1 cellular context compared by ENCODE assay signal in genomic region chr7:130925136-130925794, GRCh38.
A peak's percentile ranks its signal among the peaks of the same experiment; 100 is the strongest.
TF ChIP-seq lines count a peak whose summit lies in the region.

No MANE protein-coding gene starts in this region.

TF ChIP-seq in K562, 482 proteins besides CTCF, POLR2A, EP300 and RAD21 (continued from another document and continues in another):
- TF ChIP-seq ZNF609 (CRISPR knock-in tag; IDR thresholded peaks at IDR 0.05; ENCODE audit: borderline replicate concordance) (no peak), MCM5 (IDR thresholded peaks at IDR 0.05; ENCODE audit: low read depth) (no peak), STAT5A (IDR thresholded peaks at IDR 0.05; ENCODE audit: borderline replicate concordance, low read length) (no peak), HIVEP1 (CRISPR knock-in tag; IDR thresholded peaks at IDR 0.05) (no peak), THRAP3 (IDR thresholded peaks at IDR 0.05; ENCODE audit: borderline replicate concordance) (no peak; the same call in 1 of the 2 replicates), ZFP1 (CRISPR knock-in tag; IDR thresholded peaks at IDR 0.05) (no peak), GTF2E2 (tag; IDR thresholded peaks at IDR 0.05) (no peak), ZNF764 (CRISPR knock-in tag; IDR thresholded peaks at IDR 0.05; ENCODE audit: low read depth) (no peak), POLR3G (IDR thresholded peaks at IDR 0.05; ENCODE audit: extremely low read depth, insufficient read length, insufficient replicate concordance) (no peak), RBM34 (IDR thresholded peaks at IDR 0.05; ENCODE audit: borderline replicate concordance, insufficient read depth, low read length) (no peak), SPI1 (IDR thresholded peaks at IDR 0.05; ENCODE audit: borderline replicate concordance, low read depth, low read length) (no peak), CHCHD3 (CRISPR knock-in tag; IDR thresholded peaks at IDR 0.05) (no peak), ESRRB (CRISPR knock-in tag; IDR thresholded peaks at IDR 0.05; ENCODE audit: borderline replicate concordance) (no peak), PCBP2 (IDR thresholded peaks at IDR 0.05; ENCODE audit: low read depth, low read length, poor library complexity, severe bottlenecking) (no peak), ZNF431 (CRISPR knock-in tag; IDR thresholded peaks at IDR 0.05) (no peak), TCF3 (CRISPR knock-in tag; IDR thresholded peaks at IDR 0.05) (no peak), ZBTB9 (CRISPR knock-in tag; IDR thresholded peaks at IDR 0.05) (no peak), NCOR1 (IDR thresholded peaks at IDR 0.05) (no peak), ZNF239 (CRISPR knock-in tag; IDR thresholded peaks at IDR 0.05) (no peak), MECOM (CRISPR knock-in tag; IDR thresholded peaks at IDR 0.05) (no peak), REST (CRISPR knock-in tag; IDR thresholded peaks at IDR 0.05; ENCODE audit: low read depth) (no peak), ZFP30 (CRISPR knock-in tag; IDR thresholded peaks at IDR 0.05; ENCODE audit: borderline replicate concordance) (no peak), BRCA1 (IDR thresholded peaks at IDR 0.05) (no peak), BRCA1 (CRISPR knock-in tag; IDR thresholded peaks at IDR 0.05) (no peak), ZKSCAN3 (CRISPR knock-in tag; IDR thresholded peaks at IDR 0.05) (no peak), ZNF146 (CRISPR knock-in tag; IDR thresholded peaks at IDR 0.05; ENCODE audit: unreplicated experiment) (no peak), ZSCAN29 (IDR thresholded peaks at IDR 0.05) (no peak), ZEB2 (IDR thresholded peaks at IDR 0.05) (peak; percentile 55; the same call in 1 of the 2 replicates), FOXA1 (IDR thresholded peaks at IDR 0.05; ENCODE audit: borderline replicate concordance) (no peak), E2F3 (CRISPR knock-in tag; IDR thresholded peaks at IDR 0.05) (no peak), MNT (conservative IDR thresholded peaks at IDR 0.05) (no peak), ZNF589 (CRISPR knock-in tag; IDR thresholded peaks at IDR 0.05; ENCODE audit: low read depth) (no peak), PHB (CRISPR knock-in tag; IDR thresholded peaks at IDR 0.05) (no peak), POLR3A (IDR thresholded peaks at IDR 0.05; ENCODE audit: borderline replicate concordance, extremely low read depth, insufficient read depth, insufficient read length) (no peak), KLF1 (tag; IDR thresholded peaks at IDR 0.05) (no peak), ZBTB5 (IDR thresholded peaks at IDR 0.05) (peak; percentile 53; the same call in 1 of the 2 replicates), TAL1 (IDR thresholded peaks at IDR 0.05) (peak; percentile 25; the same call in 1 of the 2 replicates), EZH2 (IDR thresholded peaks at IDR 0.05; ENCODE audit: borderline replicate concordance, low read depth, low read length) (no peak), GABPB2 (CRISPR knock-in tag; conservative IDR thresholded peaks at IDR 0.05) (no peak)
- TF ChIP-seq, protein P1, sequence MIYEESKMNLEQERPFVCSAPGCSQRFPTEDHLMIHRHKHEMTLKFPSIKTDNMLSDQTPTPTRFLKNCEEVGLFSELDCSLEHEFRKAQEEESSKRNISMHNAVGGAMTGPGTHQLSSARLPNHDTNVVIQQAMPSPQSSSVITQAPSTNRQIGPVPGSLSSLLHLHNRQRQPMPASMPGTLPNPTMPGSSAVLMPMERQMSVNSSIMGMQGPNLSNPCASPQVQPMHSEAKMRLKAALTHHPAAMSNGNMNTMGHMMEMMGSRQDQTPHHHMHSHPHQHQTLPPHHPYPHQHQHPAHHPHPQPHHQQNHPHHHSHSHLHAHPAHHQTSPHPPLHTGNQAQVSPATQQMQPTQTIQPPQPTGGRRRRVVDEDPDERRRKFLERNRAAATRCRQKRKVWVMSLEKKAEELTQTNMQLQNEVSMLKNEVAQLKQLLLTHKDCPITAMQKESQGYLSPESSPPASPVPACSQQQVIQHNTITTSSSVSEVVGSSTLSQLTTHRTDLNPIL (CRISPR knock-in tag; IDR thresholded peaks at IDR 0.05), result no peak
- TF ChIP-seq, protein P2, sequence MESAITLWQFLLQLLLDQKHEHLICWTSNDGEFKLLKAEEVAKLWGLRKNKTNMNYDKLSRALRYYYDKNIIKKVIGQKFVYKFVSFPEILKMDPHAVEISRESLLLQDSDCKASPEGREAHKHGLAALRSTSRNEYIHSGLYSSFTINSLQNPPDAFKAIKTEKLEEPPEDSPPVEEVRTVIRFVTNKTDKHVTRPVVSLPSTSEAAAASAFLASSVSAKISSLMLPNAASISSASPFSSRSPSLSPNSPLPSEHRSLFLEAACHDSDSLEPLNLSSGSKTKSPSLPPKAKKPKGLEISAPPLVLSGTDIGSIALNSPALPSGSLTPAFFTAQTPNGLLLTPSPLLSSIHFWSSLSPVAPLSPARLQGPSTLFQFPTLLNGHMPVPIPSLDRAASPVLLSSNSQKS (CRISPR knock-in tag; IDR thresholded peaks at IDR 0.05), result no peak
- TF ChIP-seq, protein P3, sequence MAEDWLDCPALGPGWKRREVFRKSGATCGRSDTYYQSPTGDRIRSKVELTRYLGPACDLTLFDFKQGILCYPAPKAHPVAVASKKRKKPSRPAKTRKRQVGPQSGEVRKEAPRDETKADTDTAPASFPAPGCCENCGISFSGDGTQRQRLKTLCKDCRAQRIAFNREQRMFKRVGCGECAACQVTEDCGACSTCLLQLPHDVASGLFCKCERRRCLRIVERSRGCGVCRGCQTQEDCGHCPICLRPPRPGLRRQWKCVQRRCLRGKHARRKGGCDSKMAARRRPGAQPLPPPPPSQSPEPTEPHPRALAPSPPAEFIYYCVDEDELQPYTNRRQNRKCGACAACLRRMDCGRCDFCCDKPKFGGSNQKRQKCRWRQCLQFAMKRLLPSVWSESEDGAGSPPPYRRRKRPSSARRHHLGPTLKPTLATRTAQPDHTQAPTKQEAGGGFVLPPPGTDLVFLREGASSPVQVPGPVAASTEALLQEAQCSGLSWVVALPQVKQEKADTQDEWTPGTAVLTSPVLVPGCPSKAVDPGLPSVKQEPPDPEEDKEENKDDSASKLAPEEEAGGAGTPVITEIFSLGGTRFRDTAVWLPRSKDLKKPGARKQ (CRISPR knock-in tag; IDR thresholded peaks at IDR 0.05), result no peak
- TF ChIP-seq, protein P4, sequence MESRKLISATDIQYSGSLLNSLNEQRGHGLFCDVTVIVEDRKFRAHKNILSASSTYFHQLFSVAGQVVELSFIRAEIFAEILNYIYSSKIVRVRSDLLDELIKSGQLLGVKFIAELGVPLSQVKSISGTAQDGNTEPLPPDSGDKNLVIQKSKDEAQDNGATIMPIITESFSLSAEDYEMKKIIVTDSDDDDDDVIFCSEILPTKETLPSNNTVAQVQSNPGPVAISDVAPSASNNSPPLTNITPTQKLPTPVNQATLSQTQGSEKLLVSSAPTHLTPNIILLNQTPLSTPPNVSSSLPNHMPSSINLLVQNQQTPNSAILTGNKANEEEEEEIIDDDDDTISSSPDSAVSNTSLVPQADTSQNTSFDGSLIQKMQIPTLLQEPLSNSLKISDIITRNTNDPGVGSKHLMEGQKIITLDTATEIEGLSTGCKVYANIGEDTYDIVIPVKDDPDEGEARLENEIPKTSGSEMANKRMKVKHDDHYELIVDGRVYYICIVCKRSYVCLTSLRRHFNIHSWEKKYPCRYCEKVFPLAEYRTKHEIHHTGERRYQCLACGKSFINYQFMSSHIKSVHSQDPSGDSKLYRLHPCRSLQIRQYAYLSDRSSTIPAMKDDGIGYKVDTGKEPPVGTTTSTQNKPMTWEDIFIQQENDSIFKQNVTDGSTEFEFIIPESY (CRISPR knock-in tag; IDR thresholded peaks at IDR 0.05), result no peak
